18 cellular contexts compared by ENCODE assay signal in genomic region chr17:49637050-49637449, GRCh38. TPM values are rescaled to one million over a fixed set of nuclear protein-coding genes. Genes with fewer than 3 reads are reported as not detected.
DNase-seq lines count a peak whose midpoint lies in the region; ATAC-seq and TF ChIP-seq lines count a peak whose summit lies in the region.
"Had no signal": no experiment of that assay in that cellular context is flagged by ENCODE, and none has a peak within 500 bp of the region (broad histone marks: within the 10 kb centered on the region; RNA-seq: fewer than 3 reads in every experiment).

No MANE protein-coding gene starts in this region.

- ATAC-seq in Right ventricle myocardium inferior: no peak
- ATAC-seq in SK-N-SH treated with all-trans-retinoic acid at 6 μM for 48 hours: peak; percentile 53
- no peak for ATAC-seq in gastroesophageal sphincter
- ATAC-seq in GM21737 (IDR thresholded peaks at IDR 0.05; ENCODE audit: unreplicated experiment): no peak
- ATAC-seq in right lobe of liver: no peak
- ATAC-seq: activated CD4-positive, CD25-positive, alpha-beta regulatory T cell treated with anti-CD3 and anti-CD28 coated beads, Interleukin-2, amount 50 U/mL, for 24 hours; mucosa of descending colon; pancreas; T-cell had no signal

- no peak for TF ChIP-seq CTCF in left ventricle myocardium inferior (IDR thresholded peaks at IDR 0.05; ENCODE audit: borderline replicate concordance)
- TF ChIP-seq CTCF in gastroesophageal sphincter (IDR thresholded peaks at IDR 0.05): no peak
- TF ChIP-seq CTCF in transverse colon (IDR thresholded peaks at IDR 0.05): no peak
- no peak for TF ChIP-seq CTCF in right lobe of liver (IDR thresholded peaks at IDR 0.05)
- no peak for TF ChIP-seq CTCF in spleen (IDR thresholded peaks at IDR 0.05 in 8 of 11, conservative IDR thresholded peaks at IDR 0.05 in 3 of 11)

- no peaks in the 10 kb centered on the region for H3K36me3 ChIP-seq in left ventricle myocardium inferior
- H3K36me3 ChIP-seq in gastroesophageal sphincter: peaks cover 0 to 4% of the 10 kb centered on the region in 2 donors
- H3K36me3 ChIP-seq in transverse colon: peaks cover 0 to 4% (median 0%) of the 10 kb centered on the region in 4 donors
- no peaks in the 10 kb centered on the region for H3K36me3 ChIP-seq in right lobe of liver
- H3K36me3 ChIP-seq in spleen: peaks cover 0 to 38% (median 0%) of the 10 kb centered on the region in 6 donors
- H3K36me3 ChIP-seq: pancreas had no signal

- in situ Hi-C loops in transverse colon (cut with MboI; ENCODE audit: low pct_ligation_motif_present in 1 of 4, low pct_unique_long_range_greater_than_20kb in 1 of 4, low sequenced_read_pairs in 3 of 4): no loop called here

- WGBS in gastroesophageal sphincter (ENCODE audit: low coverage in 1 of 2), 2 donors: 40 to 70% methylated on average over 6 to 7 of the region's 7 CpGs
- WGBS in transverse colon (ENCODE audit: low coverage in 1 of 2), 2 donors: 84 to 89% methylated on average over 4 to 7 of the region's 7 CpGs
- WGBS in right lobe of liver (ENCODE audit: insufficient coverage, low coverage, low lambda C conversion rate, missing lambda C conversion rate): 81% methylated on average over 6 of the region's 7 CpGs
- WGBS in spleen, 5 donors: 86 to 94% (median 93%) methylated on average over 7 of the region's 7 CpGs

- peaks cover 94% of the 10 kb centered on the region for H3K4me1 ChIP-seq in left ventricle myocardium inferior
- H3K4me1 ChIP-seq in gastroesophageal sphincter: peaks cover 23 to 96% (median 25%) of the 10 kb centered on the region in 3 donors
- H3K4me1 ChIP-seq in transverse colon: peaks cover 5 to 53% (median 19%) of the 10 kb centered on the region in 4 donors
- H3K4me1 ChIP-seq in right lobe of liver: peaks cover 0 to 42% (median 15%) of the 10 kb centered on the region in 4 donors
- peaks cover 9 to 49% (median 26%) of the 10 kb centered on the region in 6 donors for H3K4me1 ChIP-seq in spleen

- H3K27me3 ChIP-seq in left ventricle myocardium inferior (ENCODE audit: low read depth) (no peaks in the 10 kb centered on the region), gastroesophageal sphincter (no peaks in the 10 kb centered on the region), transverse colon (no peaks in the 10 kb centered on the region), right lobe of liver (no peaks in the 10 kb centered on the region), spleen (replicated peaks in 1 of 7) (no peaks in the 10 kb centered on the region)
- H3K27me3 ChIP-seq: hepatocyte, MG63, pancreas had no signal

- intact Hi-C loops in left ventricle myocardium inferior (cut with micrococcal nuclease) (no loop called here), Right ventricle myocardium inferior (cut with DNase I) (no loop called here), transverse colon (cut with DNase I; ENCODE audit: low total_unique reads) (loop anchor here (10.0 kb wide), 1 partner anchor 62 kb away; the partner anchor contains the start of gene NXPH3), right lobe of liver (cut with DNase I) (no loop called here), spleen (cut with DNase I; ENCODE audit: low total_unique reads) (no loop called here)

- H3K27ac ChIP-seq in left ventricle myocardium inferior (replicated peaks) (peak overlapping the region; percentile 82), gastroesophageal sphincter (peak overlapping the region in 3 of 4 donors; percentile 68 to 91 (median 89)), transverse colon (peak overlapping the region in 3 of 4 donors; percentile 31 to 84 (median 78)), right lobe of liver (no peak overlapping the region), spleen (no peak overlapping the region)
- H3K27ac ChIP-seq: hepatocyte, pancreas had no signal

- DNase-seq in left ventricle myocardium inferior (no peak), Right ventricle myocardium inferior (ENCODE audit: missing footprints) (no peak), transverse colon (no peak), right lobe of liver (no peak), spleen (no peak)
- DNase-seq: activated naive CD8-positive, alpha-beta T cell treated with anti-CD3 and anti-CD28 coated beads, Interleukin-2, amount 10 ng/mL, durations not matched to agents 7 days and 5 days; Calu3; MG63; mucosa of descending colon; NCI-H187 treated with DMSO at 0.1 percent for 48 hours; NCI-H526 treated with DMSO at 0.1 percent for 48 hours; pancreas; T-cell had no signal

- TF ChIP-seq EP300 in gastroesophageal sphincter (IDR thresholded peaks at IDR 0.05): no peak
- no peak for TF ChIP-seq EP300 in transverse colon (IDR thresholded peaks at IDR 0.05; ENCODE audit: low read depth)

- H3K9me3 ChIP-seq in left ventricle myocardium inferior (replicated peaks): no peaks in the 10 kb centered on the region
- H3K9me3 ChIP-seq in gastroesophageal sphincter: no peaks in the 10 kb centered on the region
- no peaks in the 10 kb centered on the region for H3K9me3 ChIP-seq in transverse colon
- no peaks in the 10 kb centered on the region for H3K9me3 ChIP-seq in right lobe of liver
- peaks cover 0 to 9% (median 3%) of the 10 kb centered on the region in 8 donors for H3K9me3 ChIP-seq in spleen
- H3K9me3 ChIP-seq: mucosa of descending colon, pancreas had no signal

- H3K4me3 ChIP-seq in left ventricle myocardium inferior (no peak overlapping the region), gastroesophageal sphincter (no peak overlapping the region), transverse colon (no peak overlapping the region), right lobe of liver (no peak overlapping the region), spleen (no peak overlapping the region)
- H3K4me3 ChIP-seq: hepatocyte, MG63, mucosa of descending colon, pancreas had no signal

- TF ChIP-seq POLR2A in gastroesophageal sphincter (IDR thresholded peaks at IDR 0.05) (no peak), transverse colon (IDR thresholded peaks at IDR 0.05) (no peak), right lobe of liver (IDR thresholded peaks at IDR 0.05) (no peak), spleen (IDR thresholded peaks at IDR 0.05) (no peak)

TF ChIP-seq in SK-N-SH treated with all-trans-retinoic acid at 6 μM for 48 hours, 23 proteins besides CTCF, POLR2A, EP300 and RAD21:
- TF ChIP-seq ZFP3 (CRISPR knock-in tag; IDR thresholded peaks at IDR 0.05) (no peak), ZC3H10 (CRISPR knock-in tag; IDR thresholded peaks at IDR 0.05) (no peak), PATZ1 (CRISPR knock-in tag; IDR thresholded peaks at IDR 0.05; ENCODE audit: borderline replicate concordance) (no peak), RARB (CRISPR knock-in tag; IDR thresholded peaks at IDR 0.05) (no peak), PPARA (CRISPR knock-in tag; IDR thresholded peaks at IDR 0.05; ENCODE audit: borderline replicate concordance) (no peak), GLIS3 (CRISPR knock-in tag; IDR thresholded peaks at IDR 0.05) (no peak), ZFP30 (CRISPR knock-in tag; IDR thresholded peaks at IDR 0.05) (no peak), ESRRG (CRISPR knock-in tag; IDR thresholded peaks at IDR 0.05) (no peak), TCF4 (CRISPR knock-in tag; IDR thresholded peaks at IDR 0.05; ENCODE audit: borderline replicate concordance) (no peak), POU6F1 (CRISPR knock-in tag; IDR thresholded peaks at IDR 0.05; ENCODE audit: borderline replicate concordance, low read depth) (no peak), SNAI2 (CRISPR knock-in tag; IDR thresholded peaks at IDR 0.05) (no peak), ISL1 (CRISPR knock-in tag; IDR thresholded peaks at IDR 0.05) (no peak), TOX (CRISPR knock-in tag; IDR thresholded peaks at IDR 0.05; ENCODE audit: borderline replicate concordance) (no peak), CSDC2 (CRISPR knock-in tag; IDR thresholded peaks at IDR 0.05) (no peak)

RNA-seq across cellular contexts. Expression of gene SPOP, which starts 40.8 kb away (rescaled TPM):
- total RNA-seq in left ventricle myocardium inferior (66.9 TPM), Right ventricle myocardium inferior (73.1 TPM), gastroesophageal sphincter (100 to 1,000 TPM; 159 to 268 (median 176) TPM), transverse colon (100 to 1,000 TPM in 1 of 4 donors, 10 to 100 TPM in 3; 75.6 to 352 (median 95.3) TPM), right lobe of liver (10 to 100 TPM; 26.9 to 41.0 (median 34.1) TPM), spleen (10 to 100 TPM; 54.6 to 86.4 (median 77.5) TPM)
- polyA plus RNA-seq in spleen: 10 to 100 TPM; 23.7 to 35.7 (median 29.9) TPM

Comparison
In these comparisons a context has a peak if more than half of its experiments do, and no peak if none do; other contexts are left out.
1. H3K27ac ChIP-seq: peak in left ventricle myocardium inferior (single experiment), gastroesophageal sphincter (3 of 4) and transverse colon (3 of 4); none in right lobe of liver (0 of 3) and spleen (0 of 8).